ENCODE assay signal across 8 cellular contexts in the genomic region with DNA sequence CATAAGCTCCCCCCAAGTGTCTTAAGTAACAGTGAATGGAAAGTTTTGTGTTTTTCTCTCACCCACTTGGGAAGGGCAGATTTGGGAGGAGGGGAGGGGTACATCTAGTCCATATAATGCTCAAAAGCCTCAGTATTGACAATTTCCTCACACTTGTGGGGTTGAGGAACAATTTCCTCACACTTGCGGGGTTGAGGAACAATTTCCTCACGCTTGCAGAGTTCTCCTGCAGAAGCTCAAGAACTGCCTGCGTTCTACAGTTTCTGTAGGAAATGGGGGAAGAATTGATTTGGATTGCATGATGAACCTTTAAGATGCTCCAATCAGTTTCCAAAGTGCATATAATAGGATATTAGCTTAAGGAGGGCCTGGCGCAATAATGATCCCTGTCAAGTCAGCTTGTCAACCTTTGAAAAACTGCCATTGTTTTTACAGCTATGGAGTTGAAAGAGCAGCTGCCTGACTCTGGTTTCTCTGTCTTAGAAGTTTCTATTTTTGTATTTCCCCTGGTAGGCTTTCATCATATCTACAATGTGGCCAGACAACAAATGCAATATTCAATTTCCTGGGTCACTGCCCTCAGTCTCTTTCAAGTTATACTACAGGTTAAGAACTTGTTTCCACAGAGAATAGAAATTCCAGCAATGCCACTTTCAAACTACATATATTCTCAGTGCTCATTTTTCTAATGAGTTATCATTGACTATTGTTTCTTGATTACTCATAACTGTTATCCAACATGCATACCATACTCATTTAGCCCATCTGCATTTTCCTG.
DNase-seq lines count a peak whose midpoint lies in the region; ATAC-seq, FAIRE-seq and TF ChIP-seq lines count a peak whose summit lies in the region.

No MANE protein-coding gene starts in this region.

- FAIRE-seq in RCC 7860 (lab: Jason Lieb, UNC), result no peak

- peak; percentile 93 for DNase-seq in NB4 (ENCODE audit: low read depth)
- DNase-seq in right lobe of liver, result no peak
- DNase-seq in RCC 7860 (ENCODE audit: low spot score), result no peak
- no peak for DNase-seq in DMS 273 (lab: John Stamatoyannopoulos, UW; ENCODE audit: unreplicated experiment)
- no peak for DNase-seq in RKO (ENCODE audit: low spot score)
- DNase-seq in testis, result no peak

- H3K4me1 ChIP-seq in right lobe of liver, result peaks cover 0 to 13% (median 2%) of the 10 kb centered on the region in 4 donors
- peaks cover 3% of the 10 kb centered on the region for H3K4me1 ChIP-seq in testis

- ATAC-seq in GM18508 (IDR thresholded peaks at IDR 0.05; ENCODE audit: insufficient read depth, unreplicated experiment) (peak; percentile 83), HG02610 (IDR thresholded peaks at IDR 0.05; ENCODE audit: unreplicated experiment) (peak; percentile 71), right lobe of liver (peak; percentile 35 to 83 (median 62))

- WGBS in right lobe of liver (ENCODE audit: insufficient coverage, low coverage, low lambda C conversion rate, missing lambda C conversion rate), result 54% methylated on average over 4 of the region's 4 CpGs
- 86 to 92% methylated on average over 4 of the region's 4 CpGs for WGBS in testis, 2 donors

- intact Hi-C loops in right lobe of liver (cut with DNase I), result no loop called here
- intact Hi-C loops in testis (cut with DNase I; ENCODE audit: low total_unique reads), result no loop called here

- H3K9me3 ChIP-seq in right lobe of liver, result no peaks in the 10 kb centered on the region
- no peaks in the 10 kb centered on the region for H3K9me3 ChIP-seq in testis

- TF ChIP-seq POLR2A in NB4 (IDR thresholded peaks at IDR 0.05; ENCODE audit: extremely low read depth, insufficient read length), result no peak
- TF ChIP-seq POLR2A in right lobe of liver (IDR thresholded peaks at IDR 0.05), result no peak
- no peak for TF ChIP-seq POLR2A in testis (IDR thresholded peaks at IDR 0.05)

- H3K36me3 ChIP-seq in right lobe of liver (no peaks in the 10 kb centered on the region), testis (ENCODE audit: low read depth, missing control alignments) (no peaks in the 10 kb centered on the region)

- H3K27me3 ChIP-seq in right lobe of liver, result no peaks in the 10 kb centered on the region
- H3K27me3 ChIP-seq in testis, result no peaks in the 10 kb centered on the region

- TF ChIP-seq CTCF in NB4 (IDR thresholded peaks at IDR 0.05; ENCODE audit: low read depth, low read length) (no peak), right lobe of liver (IDR thresholded peaks at IDR 0.05) (no peak), testis (IDR thresholded peaks at IDR 0.05) (no peak)

- H3K4me3 ChIP-seq in NB4 (ENCODE audit: low read depth, low read length), result peak overlapping the region; percentile 37
- H3K4me3 ChIP-seq in right lobe of liver, result no peak overlapping the region
- H3K4me3 ChIP-seq in testis, result no peak overlapping the region

- H3K27ac ChIP-seq in right lobe of liver, result no peak overlapping the region
- H3K27ac ChIP-seq in testis, result no peak overlapping the region
